In genomic region chr4:42656986-42657792, GRCh38 we compare ENCODE assay signal across 8 cellular contexts. TPM values are rescaled to one million over a fixed set of nuclear protein-coding genes. Genes with fewer than 3 reads are reported as not detected.
DNase-seq lines count a peak whose midpoint lies in the region; ATAC-seq and TF ChIP-seq lines count a peak whose summit lies in the region.

TSS of gene ATP8A1 (minus strand) at chr4:42657105. CDS start at chr4:42656873, 232 bp downstream.

- peaks cover 10% of the 10 kb centered on the region for H3K9me3 Mint-ChIP-seq in activated T-helper 1 cell treated with anti-CD3 and anti-CD28 coated beads, Interleukin-12 subunit alpha, Interleukin-12 subunit beta, Interleukin-2, Interleukin-4 antibody, amounts not matched to agents 30 ng/mL and 10 ng/mL and 1 ng/mL, durations not matched to agents 14 hours and 24 hours and 36 hours
- peaks cover 0 to 7% (median 5%) of the 10 kb centered on the region in 7 donors for H3K9me3 Mint-ChIP-seq in naive B cell
- peaks cover 11% of the 10 kb centered on the region for H3K9me3 Mint-ChIP-seq in stimulated activated effector memory CD8-positive, alpha-beta T cell treated with anti-CD3 and anti-CD28 coated beads, Interleukin-12 subunit alpha, Interleukin-12 subunit beta, amount 100 ng/mL, for 72 hours

- H3K36me3 Mint-ChIP-seq in activated T-helper 1 cell treated with anti-CD3 and anti-CD28 coated beads, Interleukin-12 subunit alpha, Interleukin-12 subunit beta, Interleukin-2, Interleukin-4 antibody, amounts not matched to agents 30 ng/mL and 10 ng/mL and 1 ng/mL, durations not matched to agents 14 hours and 24 hours and 36 hours (ENCODE audit: low read depth) = peaks cover 14% of the 10 kb centered on the region
- peaks cover 12 to 16% of the 10 kb centered on the region in 2 donors for H3K36me3 Mint-ChIP-seq in naive B cell
- H3K36me3 Mint-ChIP-seq in stimulated activated effector memory CD8-positive, alpha-beta T cell treated with anti-CD3 and anti-CD28 coated beads, Interleukin-12 subunit alpha, Interleukin-12 subunit beta, amount 100 ng/mL, for 72 hours = peaks cover 40% of the 10 kb centered on the region

- H3K36me3 ChIP-seq in fibroblast of lung (ENCODE audit: control insufficient read depth, insufficient read depth, low read length) = no peaks in the 10 kb centered on the region

- peak within 1 kb of the TSS; percentile 74 for H2AFZ ChIP-seq in fibroblast of lung (ENCODE audit: low read length)

- H3K79me2 ChIP-seq in fibroblast of lung (ENCODE audit: control insufficient read depth, insufficient read depth, low read length) = no peaks in the 10 kb centered on the region

- peaks cover 45% of the 10 kb centered on the region for H3K4me1 Mint-ChIP-seq in activated T-helper 1 cell treated with anti-CD3 and anti-CD28 coated beads, Interleukin-12 subunit alpha, Interleukin-12 subunit beta, Interleukin-2, Interleukin-4 antibody, amounts not matched to agents 30 ng/mL and 10 ng/mL and 1 ng/mL, durations not matched to agents 14 hours and 24 hours and 36 hours (ENCODE audit: low read depth)
- peaks cover 33 to 43% (median 34%) of the 10 kb centered on the region in 3 donors for H3K4me1 Mint-ChIP-seq in naive B cell
- H3K4me1 Mint-ChIP-seq in stimulated activated effector memory CD8-positive, alpha-beta T cell treated with anti-CD3 and anti-CD28 coated beads, Interleukin-12 subunit alpha, Interleukin-12 subunit beta, amount 100 ng/mL, for 72 hours = peaks cover 43% of the 10 kb centered on the region

- intact Hi-C loops in activated T-helper 1 cell treated with anti-CD3 and anti-CD28 coated beads, Interleukin-12 subunit alpha, Interleukin-12 subunit beta, Interleukin-2, Interleukin-4 antibody, amounts not matched to agents 30 ng/mL and 10 ng/mL and 1 ng/mL, durations not matched to agents 14 hours and 24 hours and 36 hours (cut with micrococcal nuclease) = loop anchor here (1.0 to 10.0 kb wide), 5 partner anchors 15 to 722 kb away; partner anchors contain the start of genes SLC30A9 and TMEM33

- no peaks in the 10 kb centered on the region for H3K27me3 ChIP-seq in fibroblast of lung (ENCODE audit: control insufficient read depth, insufficient read depth, low read length)

- peak within 1 kb of the TSS; percentile 74 for H3K4me2 ChIP-seq in fibroblast of lung (ENCODE audit: extremely low read depth, insufficient read depth, low read length)

- DNase-seq in Daoy (ENCODE audit: low read depth) = peak; percentile 93
- DNase-seq in GOT3 (lab: John Stamatoyannopoulos, UW) = peak; percentile 65
- peak; percentile 61 for DNase-seq in LHCN-M2 (ENCODE audit: low read depth)
- DNase-seq in RPMI7951 (ENCODE audit: low read depth) = peak; percentile 85
- DNase-seq in activated T-helper 1 cell treated with anti-CD3 and anti-CD28 coated beads, Interleukin-12 subunit alpha, Interleukin-12 subunit beta, Interleukin-2, Interleukin-4 antibody, amounts not matched to agents 30 ng/mL and 10 ng/mL and 1 ng/mL, durations not matched to agents 14 hours and 24 hours and 36 hours (ENCODE audit: low spot score) = peak; percentile 90
- peak; percentile 78 to 84 for DNase-seq in fibroblast of lung (ENCODE audit: low read depth in 2 of 2)
- DNase-seq in naive B cell = peak; percentile 93
- DNase-seq in stimulated activated effector memory CD8-positive, alpha-beta T cell treated with anti-CD3 and anti-CD28 coated beads, Interleukin-12 subunit alpha, Interleukin-12 subunit beta, amount 100 ng/mL, for 72 hours (ENCODE audit: low spot score in 2 of 2) = peak; percentile 90 to 96

- no peaks in the 10 kb centered on the region for H3K27me3 Mint-ChIP-seq in activated T-helper 1 cell treated with anti-CD3 and anti-CD28 coated beads, Interleukin-12 subunit alpha, Interleukin-12 subunit beta, Interleukin-2, Interleukin-4 antibody, amounts not matched to agents 30 ng/mL and 10 ng/mL and 1 ng/mL, durations not matched to agents 14 hours and 24 hours and 36 hours (ENCODE audit: insufficient read depth)
- H3K27me3 Mint-ChIP-seq in naive B cell = no peaks in the 10 kb centered on the region

- H3K27ac Mint-ChIP-seq in activated T-helper 1 cell treated with anti-CD3 and anti-CD28 coated beads, Interleukin-12 subunit alpha, Interleukin-12 subunit beta, Interleukin-2, Interleukin-4 antibody, amounts not matched to agents 30 ng/mL and 10 ng/mL and 1 ng/mL, durations not matched to agents 14 hours and 24 hours and 36 hours = peak within 1 kb of the TSS; percentile 96
- peak within 1 kb of the TSS; percentile 97 to 100 (median 98) for H3K27ac Mint-ChIP-seq in naive B cell
- H3K27ac Mint-ChIP-seq in stimulated activated effector memory CD8-positive, alpha-beta T cell treated with anti-CD3 and anti-CD28 coated beads, Interleukin-12 subunit alpha, Interleukin-12 subunit beta, amount 100 ng/mL, for 72 hours = peak within 1 kb of the TSS; percentile 100

- ATAC-seq in naive B cell (ENCODE audit: low read depth in 2 of 2) = peak; percentile 81 to 84
- peak; percentile 87 for ATAC-seq in stimulated activated effector memory CD8-positive, alpha-beta T cell treated with anti-CD3 and anti-CD28 coated beads, Interleukin-12 subunit alpha, Interleukin-12 subunit beta, amount 100 ng/mL, for 72 hours

- H3K9ac ChIP-seq in fibroblast of lung (ENCODE audit: insufficient read depth, low read length) = peak within 1 kb of the TSS; percentile 78

- H3K27ac ChIP-seq in fibroblast of lung (ENCODE audit: insufficient read depth, low read length) = peak within 1 kb of the TSS; percentile 87

- H3K4me3 Mint-ChIP-seq in activated T-helper 1 cell treated with anti-CD3 and anti-CD28 coated beads, Interleukin-12 subunit alpha, Interleukin-12 subunit beta, Interleukin-2, Interleukin-4 antibody, amounts not matched to agents 30 ng/mL and 10 ng/mL and 1 ng/mL, durations not matched to agents 14 hours and 24 hours and 36 hours = peak within 1 kb of the TSS; percentile 94
- H3K4me3 Mint-ChIP-seq in naive B cell = peak within 1 kb of the TSS; percentile 96 to 100 (median 99)
- H3K4me3 Mint-ChIP-seq in stimulated activated effector memory CD8-positive, alpha-beta T cell treated with anti-CD3 and anti-CD28 coated beads, Interleukin-12 subunit alpha, Interleukin-12 subunit beta, amount 100 ng/mL, for 72 hours = peak within 1 kb of the TSS; percentile 94

- H4K20me1 ChIP-seq in fibroblast of lung (ENCODE audit: control insufficient read depth, extremely low read depth, insufficient read depth, low read length) = no peaks in the 10 kb centered on the region

- no peaks in the 10 kb centered on the region for H3K9me3 ChIP-seq in fibroblast of lung (ENCODE audit: control insufficient read depth, insufficient read depth, low read depth, low read length)

- H3K4me3 ChIP-seq in fibroblast of lung (replicated peaks in 1 of 4; ENCODE audit: control extremely low read depth in 1 of 4, insufficient read depth in 1 of 4, low read depth in 3 of 4, low read length in 4 of 4) = peak within 1 kb of the TSS; percentile 46 to 77 (median 68)

- no peak for TF ChIP-seq CTCF in fibroblast of lung (conservative IDR thresholded peaks at IDR 0.05 in 1 of 2, IDR thresholded peaks at IDR 0.05 in 1 of 2; ENCODE audit: low read depth in 1 of 2, low read length in 2 of 2)

- H3K4me1 ChIP-seq in fibroblast of lung (ENCODE audit: control insufficient read depth, extremely low read depth, insufficient read depth, low read length) = peaks cover 4% of the 10 kb centered on the region

RNA-seq across cellular contexts. Expression of gene ATP8A1, which starts in this region (rescaled TPM):
- total RNA-seq in Daoy (2014; rRNA removed; shearing (Covaris generic)) = 0.98 and 1.7 TPM in 2 replicates
- 0.06 TPM in 2 replicates for total RNA-seq in LHCN-M2 (2014; rRNA removed)
- 0.02 TPM for polyA plus RNA-seq in LHCN-M2 (2012)
- 0.12 and 0.39 TPM in 2 replicates for total RNA-seq in RPMI7951 (2014; rRNA removed; shearing (Covaris generic))
- total RNA-seq in activated T-helper 1 cell treated with anti-CD3 and anti-CD28 coated beads, Interleukin-12 subunit alpha, Interleukin-12 subunit beta, Interleukin-2, Interleukin-4 antibody, amounts not matched to agents 30 ng/mL and 10 ng/mL and 1 ng/mL, durations not matched to agents 14 hours and 24 hours and 36 hours = 18.2 and 25.8 TPM in 2 replicates
- 1.5 and 4.8 TPM in 2 replicates for total RNA-seq in fibroblast of lung
- 0.36 and 0.60 TPM in 2 replicates for polyA plus RNA-seq in fibroblast of lung
- polyA plus RNA-seq in fibroblast of lung (2012) = 0.24 and 0.29 TPM in 2 replicates
- polyA minus RNA-seq in fibroblast of lung (ENCODE audit: low replicate concordance) = not detected in 2 replicates
- polyA plus RNA-seq in naive B cell (ENCODE audit: low read depth in 6 of 6) = 10 to 100 TPM; 16.7 to 31.0 (median 22.2) TPM

Comparison
In these comparisons a context has a peak if more than half of its experiments do, and no peak if none do; other contexts are left out.
1. Peak in every context shown above with its lines: DNase-seq, ATAC-seq, H3K4me3 ChIP-seq and H3K27ac ChIP-seq.
2. RNA of gene ATP8A1 (polyA plus RNA-seq): 16.7 to 31.0 TPM in naive B cell; 0.24 to 0.60 TPM in fibroblast of lung; every median in the first group is over 10 times any median in the second.
3. Peak in DNase-seq in LHCN-M2; RNA of the gene not detected or under 1 TPM.
4. Peak in DNase-seq in RPMI7951; RNA of the gene not detected or under 1 TPM.